16 cellular contexts compared by ENCODE assay signal in genomic region chr12:108419949-108420348, GRCh38.
A peak's percentile ranks its signal among the peaks of the same experiment; 100 is the strongest.
DNase-seq lines count a peak whose midpoint lies in the region; ATAC-seq and TF ChIP-seq lines count a peak whose summit lies in the region.
"Had no signal": no experiment of that assay in that cellular context is flagged by ENCODE, and none has a peak within 500 bp of the region (broad histone marks: within the 10 kb centered on the region; RNA-seq: fewer than 3 reads in every experiment).

No MANE protein-coding gene starts in this region.

- no peaks in the 10 kb centered on the region for H3K23me2 ChIP-seq in H9 (ENCODE audit: insufficient read length, low read depth, low read length, poor library complexity, severe bottlenecking)

- H4K5ac ChIP-seq in H9 (ENCODE audit: insufficient read length, low read depth, low read length) (no peak overlapping the region), mesendoderm (ENCODE audit: low read length) (no peak overlapping the region)

- H4K91ac ChIP-seq in H9 (ENCODE audit: insufficient read length, low read depth, low read length), result no peak overlapping the region

- H2AK5ac ChIP-seq in H9 (ENCODE audit: insufficient read length, low read length), result no peak overlapping the region
- no peak overlapping the region for H2AK5ac ChIP-seq in mesendoderm (ENCODE audit: low read length)

- H3K56ac ChIP-seq in H9 (ENCODE audit: insufficient read length, low read depth, low read length) (no peak overlapping the region), mesendoderm (ENCODE audit: low read length) (no peak overlapping the region)

- H3K4me2 ChIP-seq in H9 (ENCODE audit: insufficient read depth, insufficient read length, low read length) (no peak overlapping the region), mesendoderm (ENCODE audit: low read length) (no peak overlapping the region)

- H3K4me1 Mint-ChIP-seq in H9 (peaks cover 6 to 7% of the 10 kb centered on the region in 2 experiments), WTC11 (peaks cover 8% of the 10 kb centered on the region; the same call in 1 of the 2 replicates)

- no peak overlapping the region for H2AFZ ChIP-seq in H9 (ENCODE audit: low read length)

- no peak overlapping the region for H4K8ac ChIP-seq in H9 (replicated peaks; ENCODE audit: insufficient read length, low read depth, low read length)
- H4K8ac ChIP-seq in mesendoderm (ENCODE audit: low read depth, low read length), result no peak overlapping the region

- H3K23ac ChIP-seq in H9 (ENCODE audit: insufficient read length, low read depth, low read length) (no peak overlapping the region), mesendoderm (ENCODE audit: low read length) (no peak overlapping the region)

- H3K4me3 Mint-ChIP-seq in H9 (no peak overlapping the region), WTC11 (no peak overlapping the region)
- H3K4me3 Mint-ChIP-seq: CD8-positive, alpha-beta T cell had no signal

- intact Hi-C loops in left cardiac atrium (cut with DNase I), result no loop called here

- H3K9me3 Mint-ChIP-seq in H9 (peaks cover 0 to 6% of the 10 kb centered on the region in 2 experiments; a peak in 3 of 5 replicates), WTC11 (peaks cover 13% of the 10 kb centered on the region)
- H3K9me3 Mint-ChIP-seq: CD8-positive, alpha-beta T cell had no signal

- H3K36me3 ChIP-seq in mesendoderm (ENCODE audit: control insufficient read depth, insufficient read depth, low read length), result no peaks in the 10 kb centered on the region
- H3K36me3 ChIP-seq: MG63 had no signal

- no peaks in the 10 kb centered on the region; the same call in 1 of the 2 replicates for H3K27me3 ChIP-seq in H9 (ENCODE audit: insufficient read depth, low read length)
- no peaks in the 10 kb centered on the region for H3K27me3 ChIP-seq in mesendoderm (ENCODE audit: insufficient read depth, low read length, poor library complexity)
- H3K27me3 ChIP-seq: MG63 had no signal

- H2BK15ac ChIP-seq in H9 (ENCODE audit: low read depth, low read length), result no peak overlapping the region
- no peak overlapping the region for H2BK15ac ChIP-seq in mesendoderm (replicated peaks; ENCODE audit: low read depth)

- POLR2A ChIA-PET in WTC11 (lab: Charles Lee), result no interaction called here

- ATAC-seq in WTC11 (no peak), left cardiac atrium (no peak)
- ATAC-seq: CD8-positive, alpha-beta T cell had no signal

- H2BK5ac ChIP-seq in H9 (ENCODE audit: insufficient read length, low read length), result no peak overlapping the region
- no peak overlapping the region for H2BK5ac ChIP-seq in mesendoderm (ENCODE audit: low read length)

- no peaks in the 10 kb centered on the region for H3K79me2 ChIP-seq in H9 (ENCODE audit: insufficient read depth, low read length)
- no peaks in the 10 kb centered on the region for H3K79me2 ChIP-seq in mesendoderm (ENCODE audit: control insufficient read depth, insufficient read depth, low read length)

- H3K18ac ChIP-seq in H9 (ENCODE audit: insufficient read length, low read depth, low read length) (no peak overlapping the region), mesendoderm (ENCODE audit: low read length) (peak overlapping the region; percentile 76)

- H3T11ph ChIP-seq in H9 (ENCODE audit: low read length), result no peak overlapping the region

- no peaks in the 10 kb centered on the region for H4K20me1 ChIP-seq in H9 (ENCODE audit: control insufficient read depth, insufficient read depth, insufficient read length)

- no peak for TF ChIP-seq CTCF in H9 (conservative IDR thresholded peaks at IDR 0.05)
- TF ChIP-seq CTCF in WTC11 (IDR thresholded peaks at IDR 0.05), result no peak

- no peak overlapping the region for H2BK12ac ChIP-seq in H9 (ENCODE audit: insufficient read length, low read depth, low read length)

- H3K4me3 ChIP-seq in mesendoderm (ENCODE audit: low read length), result no peak overlapping the region
- H3K4me3 ChIP-seq: MG63 had no signal

- DNase-seq in Caki2 (ENCODE audit: low read depth), result peak; percentile 11
- DNase-seq in H9, result no peak
- no peak for DNase-seq in WTC11 (ENCODE audit: low spot score)
- peak; percentile 55 for DNase-seq in mesendoderm
- no peak for DNase-seq in activated CD8-positive, alpha-beta memory T cell treated with anti-CD3 and anti-CD28 coated beads for 24 hours
- DNase-seq in activated naive CD4-positive, alpha-beta T cell treated with anti-CD3 and anti-CD28 coated beads, Interleukin-2, amount 50 U/mL, for 16 hours, result no peak
- no peak for DNase-seq in left cardiac atrium
- DNase-seq: CD8-positive, alpha-beta T cell; EL; HCEC 1CT; KG1; MG63; NCI-H1105; NCI-H1694 treated with DMSO at 0.1 percent for 48 hours; NCI-H510A; SW 1271 had no signal

- in situ Hi-C loops in Caki2 (cut with HindIII; ENCODE audit: low pct_unique_long_range_greater_than_20kb, low sequenced_read_pairs), result no loop called here

- H3K4me1 ChIP-seq in H9 (ENCODE audit: insufficient read depth, low read length) (no peaks in the 10 kb centered on the region), mesendoderm (ENCODE audit: control insufficient read depth, low read depth, low read length) (no peaks in the 10 kb centered on the region)

- CTCF ChIA-PET in WTC11 (lab: Charles Lee), result no interaction called here

- H2BK120ac ChIP-seq in H9 (ENCODE audit: low read depth, low read length, poor library complexity, severe bottlenecking) (no peak overlapping the region), mesendoderm (ENCODE audit: low read depth, low read length) (no peak overlapping the region)

- H3K79me1 ChIP-seq in H9 (ENCODE audit: insufficient read depth, low read depth, low read length, poor library complexity, severe bottlenecking) (no peaks in the 10 kb centered on the region), mesendoderm (ENCODE audit: low read length) (no peaks in the 10 kb centered on the region)

- H3K36me3 Mint-ChIP-seq in H9 (ENCODE audit: insufficient read depth in 1 of 3, low read depth in 3 of 3) (peaks cover 0 to 6% (median 2%) of the 10 kb centered on the region in 3 experiments; a peak in 2 of 7 replicates), WTC11 (peaks cover 8% of the 10 kb centered on the region)
- H3K36me3 Mint-ChIP-seq: CD8-positive, alpha-beta T cell had no signal

- H3K27ac Mint-ChIP-seq in H9, result peak overlapping the region in 2 of 3 experiments; percentile 3 to 13; a peak in 2 of 7 replicates
- H3K27ac Mint-ChIP-seq in WTC11, result no peak overlapping the region
- H3K27ac Mint-ChIP-seq: CD8-positive, alpha-beta T cell had no signal

- no CpG with 5 or more reads among the region's 2 CpGs for WGBS in H9 (ENCODE audit: extremely low coverage, insufficient read length, low lambda C conversion rate)
- no CpG with 5 or more reads among the region's 2 CpGs for WGBS in mesendoderm (ENCODE audit: extremely low coverage, insufficient coverage, low lambda C conversion rate)

- H3K27me3 Mint-ChIP-seq in H9 (ENCODE audit: low read depth), result peaks cover 6% of the 10 kb centered on the region
- peaks cover 11% of the 10 kb centered on the region; the same call in 1 of the 2 replicates for H3K27me3 Mint-ChIP-seq in WTC11 (ENCODE audit: low read depth)

- H3K27ac ChIP-seq in H9 (ENCODE audit: insufficient read length, low read depth, low read length) (no peak overlapping the region), mesendoderm (ENCODE audit: low read depth, low read length) (no peak overlapping the region)

- H3K9me3 ChIP-seq in H9 (ENCODE audit: control insufficient read depth, low read depth, low read length), result no peaks in the 10 kb centered on the region
- H3K9me3 ChIP-seq: MG63 had no signal

- H3K9ac ChIP-seq in H9 (ENCODE audit: extremely low read depth, insufficient read length, low read length) (no peak overlapping the region), mesendoderm (ENCODE audit: low read length) (no peak overlapping the region)

- no peak overlapping the region for H3K14ac ChIP-seq in H9 (ENCODE audit: insufficient read depth, low read length)

- no peak overlapping the region for H2BK20ac ChIP-seq in H9 (ENCODE audit: low read depth, low read length, poor library complexity, severe bottlenecking)

- H3K4ac ChIP-seq in H9 (ENCODE audit: low read depth, low read length) (no peak overlapping the region), mesendoderm (ENCODE audit: low read depth, low read length) (no peak overlapping the region)

TF ChIP-seq in WTC11, 78 proteins besides CTCF, POLR2A, EP300 and RAD21:
- TF ChIP-seq, protein P1, sequence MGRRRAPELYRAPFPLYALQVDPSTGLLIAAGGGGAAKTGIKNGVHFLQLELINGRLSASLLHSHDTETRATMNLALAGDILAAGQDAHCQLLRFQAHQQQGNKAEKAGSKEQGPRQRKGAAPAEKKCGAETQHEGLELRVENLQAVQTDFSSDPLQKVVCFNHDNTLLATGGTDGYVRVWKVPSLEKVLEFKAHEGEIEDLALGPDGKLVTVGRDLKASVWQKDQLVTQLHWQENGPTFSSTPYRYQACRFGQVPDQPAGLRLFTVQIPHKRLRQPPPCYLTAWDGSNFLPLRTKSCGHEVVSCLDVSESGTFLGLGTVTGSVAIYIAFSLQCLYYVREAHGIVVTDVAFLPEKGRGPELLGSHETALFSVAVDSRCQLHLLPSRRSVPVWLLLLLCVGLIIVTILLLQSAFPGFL (CRISPR knock-in tag; IDR thresholded peaks at IDR 0.05; ENCODE audit: borderline replicate concordance), result no peak
- TF ChIP-seq ETV6 (CRISPR knock-in tag; IDR thresholded peaks at IDR 0.05) (no peak), ATF3 (CRISPR knock-in tag; conservative IDR thresholded peaks at IDR 0.05) (no peak), NFE2L1 (CRISPR knock-in tag; IDR thresholded peaks at IDR 0.05) (peak; percentile 94)

Comparison
In these comparisons a context has a peak if more than half of its experiments do, and no peak if none do; other contexts are left out.
1. DNase-seq: peak in Caki2 (single experiment) and mesendoderm (single experiment); none in H9 (single experiment), WTC11 (single experiment), activated CD8-positive, alpha-beta memory T cell treated with anti-CD3 and anti-CD28 coated beads for 24 hours (single experiment), activated naive CD4-positive, alpha-beta T cell treated with anti-CD3 and anti-CD28 coated beads, Interleukin-2, amount 50 U/mL, for 16 hours (single experiment) and left cardiac atrium (single experiment).